ENCODE assay signal across 1 cellular context in genomic region chr20:23350007-23350854, GRCh38.
TF ChIP-seq lines count a peak whose summit lies in the region.

TSS of gene NXT1 (plus strand) at chr20:23350791. CDS start at chr20:23354042, 3,251 bp downstream.

TF ChIP-seq in HepG2, 621 proteins besides CTCF, POLR2A, EP300 and RAD21 (continued from another document and continues in another):
- TF ChIP-seq ZBTB44 (CRISPR knock-in tag; IDR thresholded peaks at IDR 0.05): peak; percentile 66; the same call in 1 of the 2 replicates
- TF ChIP-seq NFE2L2 (IDR thresholded peaks at IDR 0.05; ENCODE audit: low read length): no peak
- no peak for TF ChIP-seq PPARG (CRISPR knock-in tag; conservative IDR thresholded peaks at IDR 0.05)
- TF ChIP-seq ARNT2 (CRISPR knock-in tag; IDR thresholded peaks at IDR 0.05; ENCODE audit: low read depth): peak; percentile 74
- TF ChIP-seq ZNF354B (CRISPR knock-in tag; IDR thresholded peaks at IDR 0.05): no peak
- TF ChIP-seq KLF15 (CRISPR knock-in tag; IDR thresholded peaks at IDR 0.05; ENCODE audit: borderline replicate concordance): peak; percentile 40; the same call in 1 of the 2 replicates
- peak; percentile 88 for TF ChIP-seq HNRNPLL (IDR thresholded peaks at IDR 0.05; ENCODE audit: low read depth, low read length, poor library complexity, severe bottlenecking)
- no peak for TF ChIP-seq ZUFSP (CRISPR knock-in tag; IDR thresholded peaks at IDR 0.05; ENCODE audit: borderline replicate concordance)
- peak; percentile 98 for TF ChIP-seq MAX (IDR thresholded peaks at IDR 0.05)
- TF ChIP-seq ATF6 (CRISPR knock-in tag; conservative IDR thresholded peaks at IDR 0.05): no peak; the same call in none of the 2 replicates
- TF ChIP-seq ZNF766 (CRISPR knock-in tag; IDR thresholded peaks at IDR 0.05; ENCODE audit: borderline replicate concordance): no peak; the same call in 1 of the 2 replicates
- no peak; the same call in 1 of the 2 replicates for TF ChIP-seq SRF (IDR thresholded peaks at IDR 0.05; ENCODE audit: low read depth, low read length)
- peak; percentile 95 for TF ChIP-seq SRSF1 (optimal IDR thresholded peaks at IDR 0.05; ENCODE audit: low read depth, low read length)
- no peak for TF ChIP-seq SMARCC2 (IDR thresholded peaks at IDR 0.05)
- no peak; the same call in 1 of the 2 replicates for TF ChIP-seq ZNF564 (CRISPR knock-in tag; IDR thresholded peaks at IDR 0.05)
- no peak for TF ChIP-seq ZNF761 (CRISPR knock-in tag; conservative IDR thresholded peaks at IDR 0.05)
- TF ChIP-seq ZNF446 (CRISPR knock-in tag; IDR thresholded peaks at IDR 0.05): peak; percentile 51; the same call in 1 of the 2 replicates
- peak; percentile 94 for TF ChIP-seq ZNF143 (CRISPR knock-in tag; IDR thresholded peaks at IDR 0.05)
- 0 out of 2 replicates have a peak, but pooled peaks have one; percentile 13 for TF ChIP-seq ZNF569 (CRISPR knock-in tag; IDR thresholded peaks at IDR 0.05; ENCODE audit: borderline replicate concordance)
- no peak for TF ChIP-seq SOX6 (IDR thresholded peaks at IDR 0.05)
- peak; percentile 65 for TF ChIP-seq SOX6 (CRISPR knock-in tag; IDR thresholded peaks at IDR 0.05)
- TF ChIP-seq HHEX (CRISPR knock-in tag; IDR thresholded peaks at IDR 0.05): peak; percentile 43; the same call in 1 of the 2 replicates
- TF ChIP-seq ZNF468 (CRISPR knock-in tag; IDR thresholded peaks at IDR 0.05): peak; percentile 74; the same call in 1 of the 2 replicates
- TF ChIP-seq HOXA9 (CRISPR knock-in tag; IDR thresholded peaks at IDR 0.05; ENCODE audit: borderline replicate concordance): no peak
- TF ChIP-seq ZBTB34 (CRISPR knock-in tag; IDR thresholded peaks at IDR 0.05): no peak; the same call in 1 of the 2 replicates
- TF ChIP-seq MTA1 (CRISPR knock-in tag; IDR thresholded peaks at IDR 0.05; ENCODE audit: borderline replicate concordance): peak; percentile 71; the same call in 1 of the 2 replicates
- TF ChIP-seq SMAD9 (CRISPR knock-in tag; IDR thresholded peaks at IDR 0.05): peak; percentile 86; the same call in 1 of the 2 replicates
- TF ChIP-seq PRPF4 (IDR thresholded peaks at IDR 0.05; ENCODE audit: low read depth, low read length, poor library complexity, severe bottlenecking): no peak
- no peak for TF ChIP-seq EZH2 (conservative IDR thresholded peaks at IDR 0.05; ENCODE audit: low read depth, low read length)
- TF ChIP-seq NFKB2 (CRISPR knock-in tag; IDR thresholded peaks at IDR 0.05; ENCODE audit: borderline replicate concordance): peak; percentile 90; the same call in 1 of the 2 replicates
- TF ChIP-seq JDP2 (CRISPR knock-in tag; IDR thresholded peaks at IDR 0.05; ENCODE audit: borderline replicate concordance): no peak
- TF ChIP-seq NFE2L1 (CRISPR knock-in tag; IDR thresholded peaks at IDR 0.05; ENCODE audit: borderline replicate concordance): 0 out of 2 replicates have a peak, but pooled peaks have one; percentile 86
- peak; percentile 78; the same call in 1 of the 2 replicates for TF ChIP-seq MIER3 (CRISPR knock-in tag; IDR thresholded peaks at IDR 0.05; ENCODE audit: borderline replicate concordance)
- TF ChIP-seq ZNF709 (CRISPR knock-in tag; IDR thresholded peaks at IDR 0.05): peak; percentile 70; the same call in 1 of the 2 replicates
- peak; percentile 78; the same call in 2 of the 3 replicates for TF ChIP-seq MXI1 (IDR thresholded peaks at IDR 0.05; ENCODE audit: borderline replicate concordance, low read depth, low read length)
- TF ChIP-seq ZNF350 (CRISPR knock-in tag; IDR thresholded peaks at IDR 0.05; ENCODE audit: borderline replicate concordance, low read depth): peak; percentile 94
- TF ChIP-seq ATF2 (CRISPR knock-in tag; IDR thresholded peaks at IDR 0.05): peak; percentile 84; the same call in 1 of the 2 replicates
- TF ChIP-seq MLXIP (CRISPR knock-in tag; IDR thresholded peaks at IDR 0.05; ENCODE audit: borderline replicate concordance): no peak
- no peak; the same call in 1 of the 2 replicates for TF ChIP-seq ZNF772 (CRISPR knock-in tag; IDR thresholded peaks at IDR 0.05)
- TF ChIP-seq GTF3A (CRISPR knock-in tag; conservative IDR thresholded peaks at IDR 0.05): peak; percentile 77; the same call in 1 of the 2 replicates
- no peak for TF ChIP-seq FOXK2 (IDR thresholded peaks at IDR 0.05)
- peak; percentile 83 for TF ChIP-seq TAF1 (CRISPR knock-in tag; IDR thresholded peaks at IDR 0.05)
- TF ChIP-seq REXO4 (CRISPR knock-in tag; IDR thresholded peaks at IDR 0.05; ENCODE audit: borderline replicate concordance): peak; percentile 87; the same call in 1 of the 2 replicates
- TF ChIP-seq ZNF280B (CRISPR knock-in tag; IDR thresholded peaks at IDR 0.05; ENCODE audit: borderline replicate concordance): peak; percentile 90
- TF ChIP-seq DNMT1 (CRISPR knock-in tag; IDR thresholded peaks at IDR 0.05): peak; percentile 92
- TF ChIP-seq ZNF331 (CRISPR knock-in tag; IDR thresholded peaks at IDR 0.05): peak; percentile 60; the same call in 1 of the 2 replicates
- TF ChIP-seq YEATS2 (CRISPR knock-in tag; IDR thresholded peaks at IDR 0.05; ENCODE audit: borderline replicate concordance): peak; percentile 81
